ENCODE assay signal across 1 cellular context in the genomic region with DNA sequence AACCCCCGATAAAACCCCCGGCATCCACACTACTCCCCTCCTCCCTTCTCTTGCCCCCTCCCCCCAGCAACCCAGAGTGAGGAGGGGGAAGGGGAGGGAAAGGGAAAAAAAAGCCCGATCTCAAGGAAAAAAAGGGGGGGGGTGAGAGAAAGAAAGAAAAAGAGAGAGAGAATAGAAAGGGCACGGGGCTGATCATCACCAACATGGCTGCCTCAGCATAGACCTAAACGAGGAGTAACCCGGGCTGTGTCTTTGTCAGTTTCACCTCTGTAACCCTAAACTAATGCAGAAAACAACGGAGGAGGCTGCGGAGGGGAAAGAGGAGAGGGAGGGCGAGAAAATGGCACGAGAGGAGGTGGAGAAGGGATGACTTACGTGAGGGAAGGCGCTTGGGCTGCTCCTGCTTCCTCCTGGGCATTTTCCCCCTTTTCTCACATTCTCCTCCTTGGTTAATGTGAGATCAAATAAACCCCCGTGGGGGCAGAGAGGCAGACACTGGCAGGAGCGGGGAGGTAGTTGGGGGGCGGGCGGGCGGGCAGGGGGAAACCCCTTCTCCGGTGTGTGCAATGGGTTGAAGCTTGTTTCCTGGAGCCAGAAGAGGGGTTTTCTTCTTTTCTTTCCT.
TF ChIP-seq lines count a peak whose summit lies in the region.

No MANE protein-coding gene starts in this region.

TF ChIP-seq in WTC11, 78 proteins besides CTCF, POLR2A, EP300 and RAD21 (continued from another document):
- TF ChIP-seq, protein P1, sequence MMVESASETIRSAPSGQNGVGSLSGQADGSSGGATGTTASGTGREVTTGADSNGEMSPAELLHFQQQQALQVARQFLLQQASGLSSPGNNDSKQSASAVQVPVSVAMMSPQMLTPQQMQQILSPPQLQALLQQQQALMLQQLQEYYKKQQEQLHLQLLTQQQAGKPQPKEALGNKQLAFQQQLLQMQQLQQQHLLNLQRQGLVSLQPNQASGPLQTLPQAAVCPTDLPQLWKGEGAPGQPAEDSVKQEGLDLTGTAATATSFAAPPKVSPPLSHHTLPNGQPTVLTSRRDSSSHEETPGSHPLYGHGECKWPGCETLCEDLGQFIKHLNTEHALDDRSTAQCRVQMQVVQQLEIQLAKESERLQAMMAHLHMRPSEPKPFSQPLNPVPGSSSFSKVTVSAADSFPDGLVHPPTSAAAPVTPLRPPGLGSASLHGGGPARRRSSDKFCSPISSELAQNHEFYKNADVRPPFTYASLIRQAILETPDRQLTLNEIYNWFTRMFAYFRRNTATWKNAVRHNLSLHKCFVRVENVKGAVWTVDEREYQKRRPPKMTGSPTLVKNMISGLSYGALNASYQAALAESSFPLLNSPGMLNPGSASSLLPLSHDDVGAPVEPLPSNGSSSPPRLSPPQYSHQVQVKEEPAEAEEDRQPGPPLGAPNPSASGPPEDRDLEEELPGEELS (CRISPR knock-in tag; IDR thresholded peaks at IDR 0.05) = no peak
- TF ChIP-seq SMAD4 (CRISPR knock-in tag; IDR thresholded peaks at IDR 0.05) = no peak
- no peak for TF ChIP-seq NR1H2 (CRISPR knock-in tag; IDR thresholded peaks at IDR 0.05)
- TF ChIP-seq, protein P2, sequence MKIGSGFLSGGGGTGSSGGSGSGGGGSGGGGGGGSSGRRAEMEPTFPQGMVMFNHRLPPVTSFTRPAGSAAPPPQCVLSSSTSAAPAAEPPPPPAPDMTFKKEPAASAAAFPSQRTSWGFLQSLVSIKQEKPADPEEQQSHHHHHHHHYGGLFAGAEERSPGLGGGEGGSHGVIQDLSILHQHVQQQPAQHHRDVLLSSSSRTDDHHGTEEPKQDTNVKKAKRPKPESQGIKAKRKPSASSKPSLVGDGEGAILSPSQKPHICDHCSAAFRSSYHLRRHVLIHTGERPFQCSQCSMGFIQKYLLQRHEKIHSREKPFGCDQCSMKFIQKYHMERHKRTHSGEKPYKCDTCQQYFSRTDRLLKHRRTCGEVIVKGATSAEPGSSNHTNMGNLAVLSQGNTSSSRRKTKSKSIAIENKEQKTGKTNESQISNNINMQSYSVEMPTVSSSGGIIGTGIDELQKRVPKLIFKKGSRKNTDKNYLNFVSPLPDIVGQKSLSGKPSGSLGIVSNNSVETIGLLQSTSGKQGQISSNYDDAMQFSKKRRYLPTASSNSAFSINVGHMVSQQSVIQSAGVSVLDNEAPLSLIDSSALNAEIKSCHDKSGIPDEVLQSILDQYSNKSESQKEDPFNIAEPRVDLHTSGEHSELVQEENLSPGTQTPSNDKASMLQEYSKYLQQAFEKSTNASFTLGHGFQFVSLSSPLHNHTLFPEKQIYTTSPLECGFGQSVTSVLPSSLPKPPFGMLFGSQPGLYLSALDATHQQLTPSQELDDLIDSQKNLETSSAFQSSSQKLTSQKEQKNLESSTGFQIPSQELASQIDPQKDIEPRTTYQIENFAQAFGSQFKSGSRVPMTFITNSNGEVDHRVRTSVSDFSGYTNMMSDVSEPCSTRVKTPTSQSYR (CRISPR knock-in tag; IDR thresholded peaks at IDR 0.05) = no peak
- TF ChIP-seq, protein P3, sequence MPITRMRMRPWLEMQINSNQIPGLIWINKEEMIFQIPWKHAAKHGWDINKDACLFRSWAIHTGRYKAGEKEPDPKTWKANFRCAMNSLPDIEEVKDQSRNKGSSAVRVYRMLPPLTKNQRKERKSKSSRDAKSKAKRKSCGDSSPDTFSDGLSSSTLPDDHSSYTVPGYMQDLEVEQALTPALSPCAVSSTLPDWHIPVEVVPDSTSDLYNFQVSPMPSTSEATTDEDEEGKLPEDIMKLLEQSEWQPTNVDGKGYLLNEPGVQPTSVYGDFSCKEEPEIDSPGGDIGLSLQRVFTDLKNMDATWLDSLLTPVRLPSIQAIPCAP (CRISPR knock-in tag; IDR thresholded peaks at IDR 0.05) = no peak
- no peak for TF ChIP-seq HMGA2 (CRISPR knock-in tag; IDR thresholded peaks at IDR 0.05)
- TF ChIP-seq NFE2L1 (CRISPR knock-in tag; IDR thresholded peaks at IDR 0.05) = no peak
- TF ChIP-seq, protein P4, sequence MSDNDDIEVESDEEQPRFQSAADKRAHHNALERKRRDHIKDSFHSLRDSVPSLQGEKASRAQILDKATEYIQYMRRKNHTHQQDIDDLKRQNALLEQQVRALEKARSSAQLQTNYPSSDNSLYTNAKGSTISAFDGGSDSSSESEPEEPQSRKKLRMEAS (CRISPR knock-in tag; IDR thresholded peaks at IDR 0.05) = no peak; the same call in 1 of the 2 replicates
- no peak for TF ChIP-seq JAZF1 (CRISPR knock-in tag; IDR thresholded peaks at IDR 0.05)
- no peak for TF ChIP-seq ESRRA (CRISPR knock-in tag; IDR thresholded peaks at IDR 0.05; ENCODE audit: borderline replicate concordance)
- no peak for TF ChIP-seq CREM (CRISPR knock-in tag; IDR thresholded peaks at IDR 0.05)
- no peak for TF ChIP-seq ZNF138 (CRISPR knock-in tag; conservative IDR thresholded peaks at IDR 0.05)
- TF ChIP-seq, protein P5, sequence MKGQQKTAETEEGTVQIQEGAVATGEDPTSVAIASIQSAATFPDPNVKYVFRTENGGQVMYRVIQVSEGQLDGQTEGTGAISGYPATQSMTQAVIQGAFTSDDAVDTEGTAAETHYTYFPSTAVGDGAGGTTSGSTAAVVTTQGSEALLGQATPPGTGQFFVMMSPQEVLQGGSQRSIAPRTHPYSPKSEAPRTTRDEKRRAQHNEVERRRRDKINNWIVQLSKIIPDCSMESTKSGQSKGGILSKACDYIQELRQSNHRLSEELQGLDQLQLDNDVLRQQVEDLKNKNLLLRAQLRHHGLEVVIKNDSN (CRISPR knock-in tag; IDR thresholded peaks at IDR 0.05) = no peak
